ENCODE assay signal across 2 cellular contexts in the genomic region with DNA sequence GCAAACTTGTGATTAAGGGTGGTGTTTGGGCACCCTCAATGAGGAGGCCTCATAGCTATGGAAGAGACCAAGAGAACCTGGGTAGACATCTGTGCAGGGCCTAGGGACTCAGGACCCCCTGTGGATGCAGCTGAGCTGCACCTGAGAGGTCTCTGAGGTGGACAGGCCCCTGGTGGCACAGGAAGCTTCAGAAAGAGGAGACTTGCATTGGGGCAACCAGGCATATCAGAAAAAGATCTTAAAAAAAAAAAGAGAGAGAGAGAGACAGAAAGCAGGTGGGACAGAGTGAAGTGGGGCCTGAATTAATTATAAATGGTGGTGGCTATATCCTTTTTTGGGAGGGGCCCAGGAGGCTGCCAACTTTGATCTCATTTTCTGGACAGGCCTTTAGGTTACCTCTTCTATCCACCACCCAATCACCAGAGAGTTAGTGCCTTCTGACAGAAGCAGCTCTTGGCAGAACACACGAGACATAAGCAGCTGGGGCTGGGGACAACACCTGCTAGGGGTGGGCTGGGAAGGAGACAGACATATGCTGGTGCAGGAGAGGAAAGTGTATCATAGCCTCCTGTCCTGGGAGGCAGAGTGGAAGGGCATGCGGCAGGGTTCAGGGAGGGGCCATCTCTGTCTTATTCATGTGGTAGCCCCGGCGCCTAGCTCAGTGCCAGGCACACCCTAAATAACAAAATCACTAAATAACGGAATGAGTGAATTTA.
TF ChIP-seq lines count a peak whose summit lies in the region.

No MANE protein-coding gene starts in this region.

TF ChIP-seq in GM12878, 131 proteins besides CTCF, POLR2A, EP300 and RAD21:
- TF ChIP-seq PAX5 (IDR thresholded peaks at IDR 0.05; ENCODE audit: borderline replicate concordance, low read depth, low read length) (no peak), ZBED1 (IDR thresholded peaks at IDR 0.05; ENCODE audit: borderline replicate concordance) (no peak), BMI1 (IDR thresholded peaks at IDR 0.05; ENCODE audit: borderline replicate concordance) (no peak), YY1 (IDR thresholded peaks at IDR 0.05; ENCODE audit: low read depth, low read length) (no peak)

TF ChIP-seq in GM12891, 5 proteins besides CTCF, POLR2A, EP300 and RAD21:
- TF ChIP-seq PAX5 (IDR thresholded peaks at IDR 0.05; ENCODE audit: insufficient read depth, low read length, severe bottlenecking) (no peak), POLR2AphosphoS5 (IDR thresholded peaks at IDR 0.05; ENCODE audit: low read depth, low read length) (no peak), TAF1 (IDR thresholded peaks at IDR 0.05; ENCODE audit: low read depth, low read length) (no peak), SPI1 (IDR thresholded peaks at IDR 0.05; ENCODE audit: low read depth, low read length) (no peak), POU2F2 (IDR thresholded peaks at IDR 0.05; ENCODE audit: low read depth, low read length) (no peak)
